Comparison of ENCODE assay signal across 23 cellular contexts in the genomic region with DNA sequence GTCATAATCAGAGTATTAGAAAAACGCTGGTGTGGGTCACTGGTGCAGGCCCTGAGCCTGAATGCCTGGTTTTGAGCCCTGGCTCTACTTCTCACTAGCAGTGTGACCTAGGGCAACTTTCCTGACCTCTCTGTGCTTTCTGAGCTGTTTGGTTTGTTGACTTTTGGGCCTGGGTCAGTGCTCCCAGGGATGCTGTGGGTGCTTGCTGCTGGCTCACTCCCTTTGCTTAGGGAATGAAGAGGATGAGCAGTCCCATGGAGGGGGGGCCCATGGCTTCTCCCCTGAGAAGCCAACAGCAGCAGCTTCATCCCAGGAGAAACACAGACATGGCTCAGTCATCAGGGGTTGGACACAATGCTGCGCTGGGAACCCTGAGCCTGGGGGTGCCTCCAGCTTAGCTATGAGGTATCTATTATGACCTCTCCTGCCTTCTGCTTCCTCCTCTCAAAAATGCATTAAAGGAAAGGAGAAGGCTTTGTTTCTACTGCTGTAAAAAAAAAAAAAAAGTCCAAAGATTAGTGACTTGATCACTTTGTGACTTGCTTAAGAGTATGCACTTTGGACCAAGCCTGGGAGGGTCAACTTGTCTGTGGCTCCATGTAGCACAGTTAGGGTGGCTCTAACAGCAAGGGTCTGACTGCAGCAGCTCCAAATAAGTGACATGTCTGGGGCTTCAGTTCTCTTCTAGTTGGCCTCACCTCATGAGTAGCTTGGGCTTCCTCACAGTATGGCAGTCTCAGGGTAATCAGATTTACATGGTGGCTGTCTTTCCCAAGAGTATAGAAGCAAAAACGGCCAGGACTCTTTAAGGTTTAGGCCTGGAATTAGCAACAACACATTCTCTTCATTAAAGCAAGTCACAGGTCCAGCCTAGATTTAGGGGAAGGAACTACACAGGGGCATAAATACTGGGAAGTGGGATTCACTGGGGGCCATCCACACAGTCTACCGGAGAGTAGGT. TPM values are rescaled to one million over a fixed set of nuclear protein-coding genes. Genes with fewer than 3 reads are reported as not detected.
DNase-seq lines count a peak whose midpoint lies in the region; ATAC-seq, FAIRE-seq and TF ChIP-seq lines count a peak whose summit lies in the region.
"Had no signal": no experiment of that assay in that cellular context is flagged by ENCODE, and none has a peak within 500 bp of the region (broad histone marks: within the 10 kb centered on the region; RNA-seq: fewer than 3 reads in every experiment).

No MANE protein-coding gene starts in this region.

- no peaks in the 10 kb centered on the region for H3K27me3 ChIP-seq in SK-N-SH (ENCODE audit: insufficient read depth)
- no peaks in the 10 kb centered on the region for H3K27me3 ChIP-seq in small intestine (ENCODE audit: control insufficient read depth in 2 of 2, insufficient read depth in 2 of 2, low read length in 2 of 2)
- H3K27me3 ChIP-seq: BLaER1 had no signal

- H3K9ac ChIP-seq in SK-N-SH: no peak overlapping the region
- H3K9ac ChIP-seq: BLaER1, GM23248 had no signal

- no peaks in the 10 kb centered on the region for H4K20me1 ChIP-seq in SK-N-SH (ENCODE audit: insufficient read depth)
- H4K20me1 ChIP-seq: BLaER1 had no signal

- WGBS in SK-N-SH (ENCODE audit: low lambda C conversion rate): 32% methylated on average over 4 of the region's 4 CpGs
- 77 to 86% (median 82%) methylated on average over 4 of the region's 4 CpGs for WGBS in small intestine, 3 donors

- no peak overlapping the region for H3K4me3 ChIP-seq in SK-N-SH (ENCODE audit: low read depth in 2 of 2, low read length in 1 of 2)
- H3K4me3 ChIP-seq in small intestine (ENCODE audit: low read depth in 1 of 2, low read length in 2 of 2): no peak overlapping the region
- H3K4me3 ChIP-seq: BLaER1, GM23248 had no signal

- TF ChIP-seq EP300 in SK-N-SH (IDR thresholded peaks at IDR 0.05; ENCODE audit: borderline replicate concordance in 1 of 2, low read depth in 1 of 2, low read length in 1 of 2): no peak

- TF ChIP-seq RAD21 in SK-N-SH (IDR thresholded peaks at IDR 0.05; ENCODE audit: low read length): no peak

- no peak for TF ChIP-seq CTCF in SK-N-SH (IDR thresholded peaks at IDR 0.05)

- H3K36me3 ChIP-seq in SK-N-SH (replicated peaks in 1 of 2; ENCODE audit: control insufficient read depth in 1 of 2, insufficient read depth in 2 of 2, low read length in 1 of 2): no peaks in the 10 kb centered on the region
- H3K36me3 ChIP-seq in small intestine (ENCODE audit: control insufficient read depth in 2 of 2, insufficient read depth in 2 of 2, low read length in 2 of 2): no peaks in the 10 kb centered on the region
- H3K36me3 ChIP-seq: BLaER1 had no signal

- H3K4me1 ChIP-seq in SK-N-SH (ENCODE audit: control insufficient read depth in 1 of 2, insufficient read depth in 2 of 2, low read depth in 1 of 2, low read length in 1 of 2): peaks cover 0 to 2% of the 10 kb centered on the region in 2 experiments; a peak in 1 of 4 replicates
- H3K4me1 ChIP-seq in small intestine (ENCODE audit: control insufficient read depth in 2 of 2, insufficient read depth in 1 of 2, low read depth in 1 of 2, low read length in 1 of 2): no peaks in the 10 kb centered on the region

- FAIRE-seq in small intestine (lab: Jason Lieb, UNC): no peak
- FAIRE-seq: A204.1, G401.6, GM12891, GM19239, H1 had no signal

- H3K4me2 ChIP-seq in SK-N-SH: no peak overlapping the region
- H3K4me2 ChIP-seq: BLaER1 had no signal

- H3K27ac ChIP-seq in SK-N-SH (ENCODE audit: low read depth in 2 of 2, low read length in 1 of 2) (no peak overlapping the region), small intestine (ENCODE audit: low read depth in 1 of 2, low read length in 1 of 2) (no peak overlapping the region)
- H3K27ac ChIP-seq: 22Rv1, BLaER1, C4-2B, GM23248 had no signal

- no peaks in the 10 kb centered on the region for H3K79me2 ChIP-seq in SK-N-SH (ENCODE audit: insufficient read depth)

- no peaks in the 10 kb centered on the region for H3K9me2 ChIP-seq in SK-N-SH

- H3F3A ChIP-seq in SK-N-SH (replicated peaks; ENCODE audit: insufficient read depth): no peaks in the 10 kb centered on the region

- H3K9me3 ChIP-seq in SK-N-SH: no peaks in the 10 kb centered on the region
- no peaks in the 10 kb centered on the region for H3K9me3 ChIP-seq in small intestine (ENCODE audit: control insufficient read depth, low read depth)
- H3K9me3 ChIP-seq: Caco-2 had no signal

- ATAC-seq in SK-N-SH treated with all-trans-retinoic acid at 6 μM for 48 hours: no peak
- ATAC-seq in left colon: peak; percentile 90
- ATAC-seq: CD8-positive, alpha-beta T cell had no signal

- no peak for DNase-seq in SK-N-SH
- no peak for DNase-seq in left colon
- peak; percentile 49 for DNase-seq in small intestine
- no peak for DNase-seq in GF-D8 (lab: John Stamatoyannopoulos, UW)
- DNase-seq in HuH-7 (ENCODE audit: low spot score): no peak
- DNase-seq: Caco-2; CD4-positive, CD25-positive, alpha-beta regulatory T cell; CD8-positive, alpha-beta T cell; DMS153; DND-41; GM23248; H7; HCEC 1CT had no signal

- intact Hi-C loops in left colon (cut with DNase I, micrococcal nuclease): no loop called here

- CTCF ChIA-PET in SK-N-SH (lab: Yijun Ruan, JAX): no interaction called here

- H2AFZ ChIP-seq in SK-N-SH (ENCODE audit: low read depth): no peak overlapping the region
- H2AFZ ChIP-seq: GM23248 had no signal

- POLR2A ChIA-PET in SK-N-SH (lab: Yijun Ruan, JAX): no interaction called here

TF ChIP-seq in SK-N-SH treated with all-trans-retinoic acid at 6 μM for 48 hours, 23 proteins besides CTCF, POLR2A, EP300 and RAD21:
- TF ChIP-seq, protein P1, sequence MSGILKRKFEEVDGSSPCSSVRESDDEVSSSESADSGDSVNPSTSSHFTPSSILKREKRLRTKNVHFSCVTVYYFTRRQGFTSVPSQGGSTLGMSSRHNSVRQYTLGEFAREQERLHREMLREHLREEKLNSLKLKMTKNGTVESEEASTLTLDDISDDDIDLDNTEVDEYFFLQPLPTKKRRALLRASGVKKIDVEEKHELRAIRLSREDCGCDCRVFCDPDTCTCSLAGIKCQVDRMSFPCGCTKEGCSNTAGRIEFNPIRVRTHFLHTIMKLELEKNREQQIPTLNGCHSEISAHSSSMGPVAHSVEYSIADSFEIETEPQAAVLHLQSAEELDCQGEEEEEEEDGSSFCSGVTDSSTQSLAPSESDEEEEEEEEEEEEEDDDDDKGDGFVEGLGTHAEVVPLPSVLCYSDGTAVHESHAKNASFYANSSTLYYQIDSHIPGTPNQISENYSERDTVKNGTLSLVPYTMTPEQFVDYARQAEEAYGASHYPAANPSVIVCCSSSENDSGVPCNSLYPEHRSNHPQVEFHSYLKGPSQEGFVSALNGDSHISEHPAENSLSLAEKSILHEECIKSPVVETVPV (CRISPR knock-in tag; IDR thresholded peaks at IDR 0.05): no peak
- TF ChIP-seq ZNF565 (CRISPR knock-in tag; conservative IDR thresholded peaks at IDR 0.05; ENCODE audit: low read depth): 0 out of 2 replicates have a peak, but pooled peaks have one; percentile 56

TF ChIP-seq in SK-N-SH, 30 proteins besides CTCF, POLR2A, EP300 and RAD21 (continues in another document):
- no peak for TF ChIP-seq RXRA (IDR thresholded peaks at IDR 0.05; ENCODE audit: borderline replicate concordance, low read depth)
- TF ChIP-seq RCOR1 (IDR thresholded peaks at IDR 0.05; ENCODE audit: low read length): no peak
- no peak for TF ChIP-seq FOSL2 (IDR thresholded peaks at IDR 0.05; ENCODE audit: borderline replicate concordance, low read depth)
- TF ChIP-seq CHD2 (IDR thresholded peaks at IDR 0.05; ENCODE audit: low read length, partially characterized antibody): no peak
- no peak for TF ChIP-seq MXI1 (IDR thresholded peaks at IDR 0.05; ENCODE audit: low read depth, low read length)
- no peak for TF ChIP-seq YY1 (IDR thresholded peaks at IDR 0.05; ENCODE audit: low read depth)
- TF ChIP-seq GABPA (IDR thresholded peaks at IDR 0.05; ENCODE audit: low read depth): no peak
- TF ChIP-seq FOXM1 (IDR thresholded peaks at IDR 0.05; ENCODE audit: low read depth): no peak
- TF ChIP-seq, protein P2, sequence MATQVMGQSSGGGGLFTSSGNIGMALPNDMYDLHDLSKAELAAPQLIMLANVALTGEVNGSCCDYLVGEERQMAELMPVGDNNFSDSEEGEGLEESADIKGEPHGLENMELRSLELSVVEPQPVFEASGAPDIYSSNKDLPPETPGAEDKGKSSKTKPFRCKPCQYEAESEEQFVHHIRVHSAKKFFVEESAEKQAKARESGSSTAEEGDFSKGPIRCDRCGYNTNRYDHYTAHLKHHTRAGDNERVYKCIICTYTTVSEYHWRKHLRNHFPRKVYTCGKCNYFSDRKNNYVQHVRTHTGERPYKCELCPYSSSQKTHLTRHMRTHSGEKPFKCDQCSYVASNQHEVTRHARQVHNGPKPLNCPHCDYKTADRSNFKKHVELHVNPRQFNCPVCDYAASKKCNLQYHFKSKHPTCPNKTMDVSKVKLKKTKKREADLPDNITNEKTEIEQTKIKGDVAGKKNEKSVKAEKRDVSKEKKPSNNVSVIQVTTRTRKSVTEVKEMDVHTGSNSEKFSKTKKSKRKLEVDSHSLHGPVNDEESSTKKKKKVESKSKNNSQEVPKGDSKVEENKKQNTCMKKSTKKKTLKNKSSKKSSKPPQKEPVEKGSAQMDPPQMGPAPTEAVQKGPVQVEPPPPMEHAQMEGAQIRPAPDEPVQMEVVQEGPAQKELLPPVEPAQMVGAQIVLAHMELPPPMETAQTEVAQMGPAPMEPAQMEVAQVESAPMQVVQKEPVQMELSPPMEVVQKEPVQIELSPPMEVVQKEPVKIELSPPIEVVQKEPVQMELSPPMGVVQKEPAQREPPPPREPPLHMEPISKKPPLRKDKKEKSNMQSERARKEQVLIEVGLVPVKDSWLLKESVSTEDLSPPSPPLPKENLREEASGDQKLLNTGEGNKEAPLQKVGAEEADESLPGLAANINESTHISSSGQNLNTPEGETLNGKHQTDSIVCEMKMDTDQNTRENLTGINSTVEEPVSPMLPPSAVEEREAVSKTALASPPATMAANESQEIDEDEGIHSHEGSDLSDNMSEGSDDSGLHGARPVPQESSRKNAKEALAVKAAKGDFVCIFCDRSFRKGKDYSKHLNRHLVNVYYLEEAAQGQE (IDR thresholded peaks at IDR 0.05; ENCODE audit: low read depth, low read length): no peak
- no peak for TF ChIP-seq NRF1 (IDR thresholded peaks at IDR 0.05; ENCODE audit: low read depth, low read length)
- TF ChIP-seq, protein P3, sequence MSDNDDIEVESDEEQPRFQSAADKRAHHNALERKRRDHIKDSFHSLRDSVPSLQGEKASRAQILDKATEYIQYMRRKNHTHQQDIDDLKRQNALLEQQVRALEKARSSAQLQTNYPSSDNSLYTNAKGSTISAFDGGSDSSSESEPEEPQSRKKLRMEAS (IDR thresholded peaks at IDR 0.05; ENCODE audit: low read depth): no peak

RNA-seq across cellular contexts. Expression of a gene that starts 13.0 kb away (rescaled TPM):
- polyA plus RNA-seq in SK-N-SH (2012; rRNA removed) (0.02 and 0.13 TPM in 2 replicates), small intestine (1 to 10 TPM in 1 of 3 donors, under 1 TPM in 2; 0.22 to 2.9 (median 0.27) TPM)
- 0.03 and 0.16 TPM in 2 replicates for polyA plus RNA-seq in SK-N-SH (2012; cell fraction: cytosol; rRNA removed)
- polyA plus RNA-seq in SK-N-SH (2012; cell fraction: nucleus; rRNA removed): 0.04 and 0.05 TPM in 2 replicates
- total RNA-seq in left colon: 1 to 10 TPM; 1.6 to 5.6 TPM
- total RNA-seq: GM23248 had no signal
- polyA plus RNA-seq: AG04450, GM23248 had no signal
